Comparison of ENCODE assay signal across 8 cellular contexts in the genomic region with DNA sequence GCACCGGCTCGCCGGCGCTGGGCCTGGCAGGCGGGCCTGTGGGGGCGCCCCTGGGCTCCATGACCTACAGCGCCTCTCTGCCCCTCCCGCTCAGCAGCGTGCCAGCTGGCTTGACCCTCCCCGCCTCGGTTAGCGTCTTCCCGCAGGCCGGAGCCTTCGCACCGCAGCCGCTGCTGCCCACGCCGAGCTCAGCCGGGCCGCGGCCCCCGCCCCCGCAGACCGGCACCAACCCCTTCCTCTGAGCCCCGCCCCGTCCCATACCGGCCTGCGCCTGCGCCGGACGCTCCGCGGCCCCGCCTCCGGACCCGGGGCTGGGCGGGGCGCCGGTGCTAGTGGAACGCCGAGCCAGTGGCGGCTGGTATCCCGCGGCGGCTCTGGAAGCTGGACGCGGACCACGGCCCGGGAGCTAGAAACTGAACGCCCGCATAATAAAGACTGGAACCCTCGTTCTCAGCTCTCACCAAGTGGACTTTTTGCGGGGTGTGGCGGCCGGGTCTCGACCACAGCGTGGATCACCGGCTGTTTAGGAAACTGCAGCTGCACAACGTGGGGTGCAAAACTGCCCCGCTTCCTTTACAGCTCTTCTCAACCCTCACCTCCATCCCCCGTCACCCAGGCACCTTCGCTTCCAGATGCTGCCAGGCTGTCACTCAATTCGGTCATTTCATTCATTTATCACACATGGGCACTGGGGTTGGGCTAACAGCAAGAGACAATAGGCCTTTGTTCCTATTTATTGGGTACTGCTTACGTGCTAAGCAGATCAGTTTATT. TPM values are rescaled to one million over a fixed set of nuclear protein-coding genes. Genes with fewer than 3 reads are reported as not detected.
DNase-seq lines count a peak whose midpoint lies in the region; ATAC-seq and TF ChIP-seq lines count a peak whose summit lies in the region.

No MANE protein-coding gene starts in this region.

- H3K36me3 Mint-ChIP-seq in dendritic cell treated with granulocyte-macrophage colony-stimulating factor and Interleukin-4, amounts not matched to agents 40 ng/mL and 50 ng/mL, for 4 days (ENCODE audit: low read depth) = no peaks in the 10 kb centered on the region

- H3K27me3 Mint-ChIP-seq in dendritic cell treated with granulocyte-macrophage colony-stimulating factor and Interleukin-4, amounts not matched to agents 40 ng/mL and 50 ng/mL, for 4 days = peaks cover 30% of the 10 kb centered on the region

- H3K4me3 ChIP-seq in liver (ENCODE audit: low read depth in 1 of 3, low read length in 3 of 3) = peak overlapping the region; percentile 37 to 62 (median 53)

- peaks cover 4 to 17% (median 14%) of the 10 kb centered on the region in 4 donors for H3K4me1 ChIP-seq in liver (ENCODE audit: control insufficient read depth in 4 of 4, insufficient read depth in 4 of 4, low read length in 3 of 4)

- peak overlapping the region in 1 of 2 donors; percentile 25 for H3K27ac ChIP-seq in liver (ENCODE audit: low read depth in 1 of 2, low read length in 2 of 2)

- no peak for TF ChIP-seq RAD21 in liver (IDR thresholded peaks at IDR 0.05)

- no peak for TF ChIP-seq CTCF in liver (IDR thresholded peaks at IDR 0.05; ENCODE audit: low read depth, low read length, missing input control)

- H3K4me1 Mint-ChIP-seq in dendritic cell treated with granulocyte-macrophage colony-stimulating factor and Interleukin-4, amounts not matched to agents 40 ng/mL and 50 ng/mL, for 4 days (ENCODE audit: low read depth) = peaks cover 48% of the 10 kb centered on the region

- peak overlapping the region; percentile 76 for H3K27ac Mint-ChIP-seq in dendritic cell treated with granulocyte-macrophage colony-stimulating factor and Interleukin-4, amounts not matched to agents 40 ng/mL and 50 ng/mL, for 4 days

- H3K4me3 Mint-ChIP-seq in dendritic cell treated with granulocyte-macrophage colony-stimulating factor and Interleukin-4, amounts not matched to agents 40 ng/mL and 50 ng/mL, for 4 days = peak overlapping the region; percentile 90

- 2% methylated on average over 65 of the region's 65 CpGs for WGBS in liver

- DNase-seq in AML-193 (lab: John Stamatoyannopoulos, UW) = peak; percentile 70 to 87
- peak; percentile 85 for DNase-seq in NCI-H460 (ENCODE audit: extremely low read depth, low read depth)
- DNase-seq in activated CD4-positive, alpha-beta T cell treated with anti-CD3 and anti-CD28 coated beads, Interleukin-2, amount 50 U/mL, for 1 hour = peak; percentile 75
- peak; percentile 88 for DNase-seq in stimulated activated CD4-positive, alpha-beta T cell treated with anti-CD3 and anti-CD28 coated beads, Interleukin-4, amount 100 ng/mL, for 1 hour

- no peaks in the 10 kb centered on the region for H3K27me3 ChIP-seq in liver (ENCODE audit: control insufficient read depth in 4 of 4, insufficient read depth in 4 of 4, low read length in 3 of 4)

- no peaks in the 10 kb centered on the region for H3K9me3 Mint-ChIP-seq in dendritic cell treated with granulocyte-macrophage colony-stimulating factor and Interleukin-4, amounts not matched to agents 40 ng/mL and 50 ng/mL, for 4 days

- H3K9ac ChIP-seq in liver (ENCODE audit: low read depth in 1 of 2, low read length in 2 of 2) = peak overlapping the region; percentile 42 to 78

- ATAC-seq in GM19023 (IDR thresholded peaks at IDR 0.05; ENCODE audit: unreplicated experiment) (peak; percentile 77), HG03175 (IDR thresholded peaks at IDR 0.05; ENCODE audit: unreplicated experiment) (peak; percentile 77)

- no peaks in the 10 kb centered on the region for H3K36me3 ChIP-seq in liver (ENCODE audit: control insufficient read depth in 4 of 4, insufficient read depth in 3 of 4, low read depth in 1 of 4, low read length in 3 of 4)

- H3K9me3 ChIP-seq in liver (ENCODE audit: control insufficient read depth in 4 of 4, low read length in 3 of 4) = no peaks in the 10 kb centered on the region

- intact Hi-C loops in dendritic cell treated with granulocyte-macrophage colony-stimulating factor and Interleukin-4, amounts not matched to agents 40 ng/mL and 50 ng/mL, for 4 days (cut with micrococcal nuclease) = no loop called here

TF ChIP-seq in liver, 16 proteins besides CTCF, POLR2A, EP300 and RAD21:
- TF ChIP-seq EGR1 (IDR thresholded peaks at IDR 0.05; ENCODE audit: low read depth in 2 of 2) = peak; percentile 79 to 95
- TF ChIP-seq, protein P1, sequence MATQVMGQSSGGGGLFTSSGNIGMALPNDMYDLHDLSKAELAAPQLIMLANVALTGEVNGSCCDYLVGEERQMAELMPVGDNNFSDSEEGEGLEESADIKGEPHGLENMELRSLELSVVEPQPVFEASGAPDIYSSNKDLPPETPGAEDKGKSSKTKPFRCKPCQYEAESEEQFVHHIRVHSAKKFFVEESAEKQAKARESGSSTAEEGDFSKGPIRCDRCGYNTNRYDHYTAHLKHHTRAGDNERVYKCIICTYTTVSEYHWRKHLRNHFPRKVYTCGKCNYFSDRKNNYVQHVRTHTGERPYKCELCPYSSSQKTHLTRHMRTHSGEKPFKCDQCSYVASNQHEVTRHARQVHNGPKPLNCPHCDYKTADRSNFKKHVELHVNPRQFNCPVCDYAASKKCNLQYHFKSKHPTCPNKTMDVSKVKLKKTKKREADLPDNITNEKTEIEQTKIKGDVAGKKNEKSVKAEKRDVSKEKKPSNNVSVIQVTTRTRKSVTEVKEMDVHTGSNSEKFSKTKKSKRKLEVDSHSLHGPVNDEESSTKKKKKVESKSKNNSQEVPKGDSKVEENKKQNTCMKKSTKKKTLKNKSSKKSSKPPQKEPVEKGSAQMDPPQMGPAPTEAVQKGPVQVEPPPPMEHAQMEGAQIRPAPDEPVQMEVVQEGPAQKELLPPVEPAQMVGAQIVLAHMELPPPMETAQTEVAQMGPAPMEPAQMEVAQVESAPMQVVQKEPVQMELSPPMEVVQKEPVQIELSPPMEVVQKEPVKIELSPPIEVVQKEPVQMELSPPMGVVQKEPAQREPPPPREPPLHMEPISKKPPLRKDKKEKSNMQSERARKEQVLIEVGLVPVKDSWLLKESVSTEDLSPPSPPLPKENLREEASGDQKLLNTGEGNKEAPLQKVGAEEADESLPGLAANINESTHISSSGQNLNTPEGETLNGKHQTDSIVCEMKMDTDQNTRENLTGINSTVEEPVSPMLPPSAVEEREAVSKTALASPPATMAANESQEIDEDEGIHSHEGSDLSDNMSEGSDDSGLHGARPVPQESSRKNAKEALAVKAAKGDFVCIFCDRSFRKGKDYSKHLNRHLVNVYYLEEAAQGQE (IDR thresholded peaks at IDR 0.05) = no peak
- TF ChIP-seq, protein P2, sequence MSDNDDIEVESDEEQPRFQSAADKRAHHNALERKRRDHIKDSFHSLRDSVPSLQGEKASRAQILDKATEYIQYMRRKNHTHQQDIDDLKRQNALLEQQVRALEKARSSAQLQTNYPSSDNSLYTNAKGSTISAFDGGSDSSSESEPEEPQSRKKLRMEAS (IDR thresholded peaks at IDR 0.05) = no peak
- no peak for TF ChIP-seq FOXA2 (IDR thresholded peaks at IDR 0.05)

RNA-seq across cellular contexts. Expression of a gene that starts 4.9 kb away (rescaled TPM):
- 73.6 and 82.8 TPM in 2 replicates for total RNA-seq in NCI-H460 (2014; rRNA removed; shearing (Covaris generic))
- polyA plus RNA-seq in NCI-H460 (2014; cell fraction: nucleus; rRNA removed) = 457 and 474 TPM in 2 replicates
- total RNA-seq in liver = 10 to 100 TPM; 15.6 to 16.4 TPM
- 10 to 100 TPM; 22.7 to 42.4 TPM for polyA plus RNA-seq in liver

RNA-seq across cellular contexts. Expression of a gene that starts 9.6 kb away (rescaled TPM):
- 0.02 TPM in 1 of 2 replicates, not detected in the other for total RNA-seq in NCI-H460 (2014; rRNA removed; shearing (Covaris generic))
- polyA plus RNA-seq in NCI-H460 (2014; cell fraction: nucleus; rRNA removed) = 0.14 and 0.25 TPM in 2 replicates
- under 1 TPM; 0.33 to 0.51 TPM for total RNA-seq in liver
- polyA plus RNA-seq in liver = under 1 TPM in 1 of 2 donors, not detected in 1; 0.06 TPM

RNA-seq across cellular contexts. Expression of a gene that starts 18.4 kb away (rescaled TPM):
- total RNA-seq in NCI-H460 (2014; rRNA removed; shearing (Covaris generic)) = 0.06 and 0.07 TPM in 2 replicates
- 0.06 and 0.40 TPM in 2 replicates for polyA plus RNA-seq in NCI-H460 (2014; cell fraction: nucleus; rRNA removed)
- total RNA-seq in liver = under 1 TPM; under 0.01 to 0.14 TPM
- under 1 TPM in 1 of 2 donors, not detected in 1; 0.01 TPM for polyA plus RNA-seq in liver

RNA-seq across cellular contexts. Expression of a gene that starts 33.9 kb away (rescaled TPM):
- total RNA-seq in NCI-H460 (2014; rRNA removed; shearing (Covaris generic)) = 0.89 and 1.0 TPM in 2 replicates
- 0.43 and 2.4 TPM in 2 replicates for polyA plus RNA-seq in NCI-H460 (2014; cell fraction: nucleus; rRNA removed)
- under 1 TPM; 0.23 to 0.25 TPM for total RNA-seq in liver
- polyA plus RNA-seq in liver = not detected
